Comparison of ENCODE assay signal across 10 cellular contexts in the genomic region with DNA sequence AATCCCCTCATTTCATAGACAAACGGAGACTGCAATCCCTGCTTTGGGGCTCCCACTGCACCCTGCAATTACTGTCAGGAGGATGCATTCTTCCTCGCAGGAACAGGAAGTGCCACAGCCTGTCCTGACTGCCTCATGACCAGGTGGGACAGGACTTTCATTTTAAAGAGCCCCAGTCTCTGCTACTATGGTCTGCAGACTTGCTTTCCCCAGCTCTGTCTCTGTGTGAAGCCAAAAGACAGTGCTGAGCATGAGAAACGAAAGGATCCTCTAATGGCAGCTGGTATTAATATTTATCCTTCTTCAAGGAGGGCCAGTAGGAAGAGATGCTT.
A peak's percentile ranks its signal among the peaks of the same experiment; 100 is the strongest.
DNase-seq lines count a peak whose midpoint lies in the region; ATAC-seq, FAIRE-seq and TF ChIP-seq lines count a peak whose summit lies in the region.
"Had no signal": no experiment of that assay in that cellular context is flagged by ENCODE, and none has a peak within 500 bp of the region (broad histone marks: within the 10 kb centered on the region; RNA-seq: fewer than 3 reads in every experiment).

No MANE protein-coding gene starts in this region.

- H4K20me1 ChIP-seq in K562 (replicated peaks; ENCODE audit: control insufficient read depth, insufficient read depth, low read length) = no peaks in the 10 kb centered on the region

- TF ChIP-seq CTCF in CD4-positive, alpha-beta T cell (IDR thresholded peaks at IDR 0.05) = no peak
- TF ChIP-seq CTCF in K562 (IDR thresholded peaks at IDR 0.05 in 2 of 3, conservative IDR thresholded peaks at IDR 0.05 in 1 of 3; ENCODE audit: insufficient read depth in 2 of 3, low read depth in 1 of 3, low read length in 3 of 3) = no peak
- TF ChIP-seq CTCF in psoas muscle (IDR thresholded peaks at IDR 0.05) = no peak
- no peak for TF ChIP-seq CTCF in GM10266 (IDR thresholded peaks at IDR 0.05; ENCODE audit: control insufficient read depth, insufficient read depth, low read depth, missing control alignments)

- no TSS peak for BruUV-seq in K562 (replicated peaks; lab: Mats Ljungman, UMichigan)

- ATAC-seq in CD4-positive, alpha-beta T cell (ENCODE audit: poor library complexity) = no peak
- ATAC-seq in K562 = no peak; the same call in 2 of the 3 replicates
- no peak for ATAC-seq in psoas muscle

- no peaks in the 10 kb centered on the region for H3K27me3 ChIP-seq in CD4-positive, alpha-beta T cell (ENCODE audit: control insufficient read depth, insufficient read depth, low read length)
- H3K27me3 ChIP-seq in K562 (ENCODE audit: control insufficient read depth in 2 of 2, insufficient read depth in 2 of 2, low read length in 2 of 2) (no peaks in the 10 kb centered on the region), psoas muscle (ENCODE audit: insufficient read depth in 3 of 3, low read length in 2 of 3) (no peaks in the 10 kb centered on the region)
- H3K27me3 ChIP-seq: colonic mucosa had no signal

- peaks cover 8% of the 10 kb centered on the region for H3K9me1 ChIP-seq in K562 (ENCODE audit: control insufficient read depth, insufficient read depth, low read length)

- in situ Hi-C loops in K562 (cut with MboI) = no loop called here

- no peak overlapping the region for H3K4me3 Mint-ChIP-seq in CD4-positive, alpha-beta T cell
- H3K4me3 Mint-ChIP-seq in IgD-negative memory B cell = peak overlapping the region in 2 of 4 donors; percentile 13 to 42

- 19% methylated on average over 3 of the region's 3 CpGs for WGBS in K562 (ENCODE audit: insufficient coverage, low coverage, missing lambda C conversion rate)
- 36 to 65% (median 54%) methylated on average over 3 of the region's 3 CpGs for WGBS in psoas muscle, 3 donors

- H3K4me3 ChIP-seq in K562 (no peak overlapping the region), psoas muscle (no peak overlapping the region)
- H3K4me3 ChIP-seq: colonic mucosa had no signal

- peaks cover 4% of the 10 kb centered on the region for H3K36me3 Mint-ChIP-seq in CD4-positive, alpha-beta T cell (ENCODE audit: low read depth)
- H3K36me3 Mint-ChIP-seq in IgD-negative memory B cell = peaks cover 1% of the 10 kb centered on the region

- peaks cover 5% of the 10 kb centered on the region; the same call in 1 of the 3 replicates for H3K36me3 ChIP-seq in K562 (ENCODE audit: control insufficient read depth, insufficient read depth, low read length)
- H3K36me3 ChIP-seq in psoas muscle (ENCODE audit: insufficient read depth in 1 of 2, low read depth in 1 of 2) = no peaks in the 10 kb centered on the region
- H3K36me3 ChIP-seq: colonic mucosa, WERI-Rb-1 had no signal

- no peak for TF ChIP-seq POLR2A in K562 (conservative IDR thresholded peaks at IDR 0.05)

- TF ChIP-seq RAD21 in K562 (CRISPR knock-in tag; conservative IDR thresholded peaks at IDR 0.05 in 1 of 2, IDR thresholded peaks at IDR 0.05 in 1 of 2) = no peak

- H2AFZ ChIP-seq in K562 (ENCODE audit: low read depth, low read length) = no peak overlapping the region

- no peak for TF ChIP-seq EP300 in K562 (IDR thresholded peaks at IDR 0.05; ENCODE audit: low read length)

- no peak for DNase-seq in CD4-positive, alpha-beta T cell
- DNase-seq in K562 (ENCODE audit: extremely low read depth in 1 of 4, low spot score in 3 of 4) (no peak), psoas muscle (no peak), C1 segment of cervical spinal cord (lab: John Stamatoyannopoulos, UW) (no peak), DMS 273 treated with DMSO at 0.1 percent for 48 hours (lab: John Stamatoyannopoulos, UW) (no peak), GM10266 (ENCODE audit: extremely low spot score) (no peak)
- no peak for DNase-seq in stimulated activated CD4-positive, alpha-beta T cell treated with anti-CD3 and anti-CD28 coated beads, Interleukin-15, amount 100 ng/mL, for 24 hours
- DNase-seq: colonic mucosa, WERI-Rb-1 had no signal

- no peak overlapping the region for H3K27ac ChIP-seq in CD4-positive, alpha-beta T cell (ENCODE audit: low read depth, low read length)
- peak overlapping the region; percentile 48; the same call in 1 of the 3 replicates for H3K27ac ChIP-seq in K562 (ENCODE audit: extremely low read depth, low read depth, low read length)
- H3K27ac ChIP-seq in psoas muscle = peak overlapping the region; percentile 59
- H3K27ac ChIP-seq: colonic mucosa, WERI-Rb-1 had no signal

- H3K9ac ChIP-seq in K562 (ENCODE audit: insufficient read depth in 1 of 2, low read depth in 2 of 2, low read length in 2 of 2) = peak overlapping the region in 1 of 2 experiments; percentile 14; a peak in 2 of 4 replicates

- H3K27ac Mint-ChIP-seq in CD4-positive, alpha-beta T cell = peak overlapping the region; percentile 85
- peak overlapping the region in 2 of 3 donors; percentile 47 to 90 for H3K27ac Mint-ChIP-seq in IgD-negative memory B cell

- POLR2A ChIA-PET in CD4-positive, alpha-beta T cell (lab: Charles Lee) = interaction anchor here (1.0 to 8.8 kb wide), 4 partner anchors 9 to 32 kb away, joined by 3 to 153 read pairs (median 78); a partner anchor contains a TSS
- POLR2A ChIA-PET in K562 (lab: Yijun Ruan, JAX) = interaction anchor here (0.6 to 7.2 kb wide), 5 partner anchors 12 to 136 kb away, joined by 3 to 41 read pairs (median 3); a partner anchor contains a TSS

- H3K9me3 ChIP-seq in CD4-positive, alpha-beta T cell (ENCODE audit: control insufficient read depth, low read length) = no peaks in the 10 kb centered on the region
- no peaks in the 10 kb centered on the region for H3K9me3 ChIP-seq in K562 (replicated peaks; ENCODE audit: control insufficient read depth, insufficient read depth, low read depth, low read length)
- H3K9me3 ChIP-seq in psoas muscle = no peaks in the 10 kb centered on the region
- H3K9me3 ChIP-seq: colonic mucosa had no signal

- H3K4me1 ChIP-seq in K562 (replicated peaks in 1 of 2; ENCODE audit: control insufficient read depth in 2 of 2, insufficient read depth in 2 of 2, low read length in 2 of 2) = peaks cover 34 to 39% of the 10 kb centered on the region in 2 experiments
- peaks cover 75% of the 10 kb centered on the region for H3K4me1 ChIP-seq in psoas muscle

- peak overlapping the region; percentile 50 for H3K4me2 ChIP-seq in K562 (ENCODE audit: insufficient read depth, low read length)

- peaks cover 89% of the 10 kb centered on the region for H3K4me1 Mint-ChIP-seq in CD4-positive, alpha-beta T cell (ENCODE audit: low read depth)
- H3K4me1 Mint-ChIP-seq in IgD-negative memory B cell = peaks cover 52 to 75% (median 71%) of the 10 kb centered on the region in 3 donors

- no peaks in the 10 kb centered on the region for H3K9me3 Mint-ChIP-seq in CD4-positive, alpha-beta T cell
- no peaks in the 10 kb centered on the region for H3K9me3 Mint-ChIP-seq in IgD-negative memory B cell

- no peaks in the 10 kb centered on the region for H3K27me3 Mint-ChIP-seq in CD4-positive, alpha-beta T cell
- no peaks in the 10 kb centered on the region for H3K27me3 Mint-ChIP-seq in IgD-negative memory B cell

- intact Hi-C loops in CD4-positive, alpha-beta T cell (cut with DNase I, micrococcal nuclease) = no loop called here
- intact Hi-C loops in K562 (cut with micrococcal nuclease) (no loop called here), psoas muscle (cut with DNase I) (no loop called here)

- peaks cover 74% of the 10 kb centered on the region for H3K79me2 ChIP-seq in K562 (ENCODE audit: control insufficient read depth, insufficient read depth, low read length)

- CTCF ChIA-PET in CD4-positive, alpha-beta T cell (lab: Charles Lee) = interaction anchor here (1.0 to 8.1 kb wide), 2 partner anchors 15 to 45 kb away, joined by 3 to 60 read pairs; a partner anchor contains a TSS
- CTCF ChIA-PET in K562 (lab: Yijun Ruan, JAX; ENCODE audit: low intra/inter-chr PET ratio) = no interaction called here

- no peak for FAIRE-seq in K562 (lab: Jason Lieb, UNC)

TF ChIP-seq in K562, 482 proteins besides CTCF, POLR2A, EP300 and RAD21:
- peak; percentile 65; the same call in 1 of the 2 replicates for TF ChIP-seq SPI1 (IDR thresholded peaks at IDR 0.05; ENCODE audit: borderline replicate concordance, low read depth, low read length)
- no peak for TF ChIP-seq KDM2B (CRISPR knock-in tag; IDR thresholded peaks at IDR 0.05)
TF ChIP-seq in K562: peak in this region for 1.
